Comparison of ENCODE assay signal across 1 cellular context in the genomic region with DNA sequence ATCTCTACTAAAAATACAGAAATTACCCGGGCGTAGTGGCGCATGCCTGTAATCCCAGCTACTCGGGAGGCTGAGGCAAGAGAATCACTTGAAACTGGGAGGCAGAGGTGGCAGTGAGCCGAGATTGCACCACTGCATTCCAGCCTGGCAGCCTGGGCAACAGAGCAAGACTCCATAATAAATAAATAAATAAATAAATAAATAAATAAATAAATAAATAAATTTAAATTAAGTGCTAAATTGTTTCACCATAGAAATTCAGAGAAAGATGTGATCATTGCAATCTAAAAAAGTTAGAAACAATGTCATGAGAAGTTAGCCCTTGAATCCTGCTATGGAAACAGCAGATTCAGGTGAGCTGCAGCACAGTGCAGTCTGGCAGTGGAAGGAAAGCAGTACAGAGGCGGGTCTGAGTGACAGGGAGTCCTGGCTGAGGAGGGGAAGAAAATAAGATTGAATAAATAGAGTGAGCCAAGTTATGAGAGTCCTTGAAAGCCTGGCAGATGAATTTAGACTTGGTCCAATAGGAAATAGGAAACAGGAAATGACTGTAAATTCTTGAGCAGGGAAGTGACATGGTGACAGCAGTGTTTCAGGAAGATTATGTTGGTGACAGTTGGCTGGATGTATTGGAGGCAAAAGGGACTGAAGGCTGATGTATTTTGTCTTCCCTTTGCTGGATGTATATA.
TF ChIP-seq lines count a peak whose summit lies in the region.

No MANE protein-coding gene starts in this region.

TF ChIP-seq in HEK293, 187 proteins besides CTCF, POLR2A, EP300 and RAD21 (continued from another document and continues in another):
- TF ChIP-seq HIC1 (tag by site-specific recombination; IDR thresholded peaks at IDR 0.05) (no peak), ZBTB6 (tag by site-specific recombination; IDR thresholded peaks at IDR 0.05) (no peak), ZIC2 (tag by site-specific recombination; IDR thresholded peaks at IDR 0.05) (no peak), RBAK (tag by site-specific recombination; IDR thresholded peaks at IDR 0.05) (no peak), ZNF791 (tag by site-specific recombination; IDR thresholded peaks at IDR 0.05) (no peak), SETDB1 (IDR thresholded peaks at IDR 0.05; ENCODE audit: insufficient read length, low read length) (no peak), ZFP69B (tag by site-specific recombination; IDR thresholded peaks at IDR 0.05) (no peak), KLF16 (tag by site-specific recombination; IDR thresholded peaks at IDR 0.05) (no peak), ZNF266 (tag by site-specific recombination; IDR thresholded peaks at IDR 0.05; ENCODE audit: low read depth) (0 out of 2 replicates have a peak, but pooled peaks have one; percentile 35), ZNF416 (tag by site-specific recombination; IDR thresholded peaks at IDR 0.05) (no peak), ELK4 (IDR thresholded peaks at IDR 0.05; ENCODE audit: borderline replicate concordance, low read depth, low read length) (no peak), ZNF26 (tag by site-specific recombination; IDR thresholded peaks at IDR 0.05) (no peak), KLF1 (tag by site-specific recombination; IDR thresholded peaks at IDR 0.05) (no peak), ZNF202 (tag by site-specific recombination; IDR thresholded peaks at IDR 0.05; ENCODE audit: borderline replicate concordance) (peak; percentile 35; the same call in 1 of the 2 replicates), HOXA7 (CRISPR knock-in tag; IDR thresholded peaks at IDR 0.05; ENCODE audit: borderline replicate concordance) (no peak), ZNF248 (tag by site-specific recombination; IDR thresholded peaks at IDR 0.05) (no peak), ZNF335 (tag by site-specific recombination; conservative IDR thresholded peaks at IDR 0.05) (no peak)
- TF ChIP-seq, protein P1, sequence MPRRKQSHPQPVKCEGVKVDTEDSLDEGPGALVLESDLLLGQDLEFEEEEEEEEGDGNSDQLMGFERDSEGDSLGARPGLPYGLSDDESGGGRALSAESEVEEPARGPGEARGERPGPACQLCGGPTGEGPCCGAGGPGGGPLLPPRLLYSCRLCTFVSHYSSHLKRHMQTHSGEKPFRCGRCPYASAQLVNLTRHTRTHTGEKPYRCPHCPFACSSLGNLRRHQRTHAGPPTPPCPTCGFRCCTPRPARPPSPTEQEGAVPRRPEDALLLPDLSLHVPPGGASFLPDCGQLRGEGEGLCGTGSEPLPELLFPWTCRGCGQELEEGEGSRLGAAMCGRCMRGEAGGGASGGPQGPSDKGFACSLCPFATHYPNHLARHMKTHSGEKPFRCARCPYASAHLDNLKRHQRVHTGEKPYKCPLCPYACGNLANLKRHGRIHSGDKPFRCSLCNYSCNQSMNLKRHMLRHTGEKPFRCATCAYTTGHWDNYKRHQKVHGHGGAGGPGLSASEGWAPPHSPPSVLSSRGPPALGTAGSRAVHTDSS (tag by site-specific recombination; IDR thresholded peaks at IDR 0.05), result no peak
- TF ChIP-seq, protein P2, sequence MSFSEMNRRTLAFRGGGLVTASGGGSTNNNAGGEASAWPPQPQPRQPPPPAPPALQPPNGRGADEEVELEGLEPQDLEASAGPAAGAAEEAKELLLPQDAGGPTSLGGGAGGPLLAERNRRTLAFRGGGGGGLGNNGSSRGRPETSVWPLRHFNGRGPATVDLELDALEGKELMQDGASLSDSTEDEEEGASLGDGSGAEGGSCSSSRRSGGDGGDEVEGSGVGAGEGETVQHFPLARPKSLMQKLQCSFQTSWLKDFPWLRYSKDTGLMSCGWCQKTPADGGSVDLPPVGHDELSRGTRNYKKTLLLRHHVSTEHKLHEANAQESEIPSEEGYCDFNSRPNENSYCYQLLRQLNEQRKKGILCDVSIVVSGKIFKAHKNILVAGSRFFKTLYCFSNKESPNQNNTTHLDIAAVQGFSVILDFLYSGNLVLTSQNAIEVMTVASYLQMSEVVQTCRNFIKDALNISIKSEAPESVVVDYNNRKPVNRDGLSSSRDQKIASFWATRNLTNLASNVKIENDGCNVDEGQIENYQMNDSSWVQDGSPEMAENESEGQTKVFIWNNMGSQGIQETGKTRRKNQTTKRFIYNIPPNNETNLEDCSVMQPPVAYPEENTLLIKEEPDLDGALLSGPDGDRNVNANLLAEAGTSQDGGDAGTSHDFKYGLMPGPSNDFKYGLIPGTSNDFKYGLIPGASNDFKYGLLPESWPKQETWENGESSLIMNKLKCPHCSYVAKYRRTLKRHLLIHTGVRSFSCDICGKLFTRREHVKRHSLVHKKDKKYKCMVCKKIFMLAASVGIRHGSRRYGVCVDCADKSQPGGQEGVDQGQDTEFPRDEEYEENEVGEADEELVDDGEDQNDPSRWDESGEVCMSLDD (tag by site-specific recombination; IDR thresholded peaks at IDR 0.05), result no peak
- TF ChIP-seq, protein P3, sequence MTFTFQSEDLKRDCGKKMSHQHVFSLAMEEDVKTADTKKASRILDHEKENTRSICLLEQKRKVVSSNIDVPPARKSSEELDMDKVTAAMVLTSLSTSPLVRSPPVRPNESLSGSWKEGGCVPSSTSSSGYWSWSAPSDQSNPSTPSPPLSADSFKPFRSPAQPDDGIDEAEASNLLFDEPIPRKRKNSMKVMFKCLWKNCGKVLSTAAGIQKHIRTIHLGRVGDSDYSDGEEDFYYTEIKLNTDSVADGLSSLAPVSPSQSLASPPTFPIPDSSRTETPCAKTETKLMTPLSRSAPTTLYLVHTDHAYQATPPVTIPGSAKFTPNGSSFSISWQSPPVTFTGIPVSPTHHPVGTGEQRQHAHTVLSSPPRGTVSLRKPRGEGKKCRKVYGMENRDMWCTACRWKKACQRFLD (tag by site-specific recombination; IDR thresholded peaks at IDR 0.05), result no peak
- TF ChIP-seq, protein P4, sequence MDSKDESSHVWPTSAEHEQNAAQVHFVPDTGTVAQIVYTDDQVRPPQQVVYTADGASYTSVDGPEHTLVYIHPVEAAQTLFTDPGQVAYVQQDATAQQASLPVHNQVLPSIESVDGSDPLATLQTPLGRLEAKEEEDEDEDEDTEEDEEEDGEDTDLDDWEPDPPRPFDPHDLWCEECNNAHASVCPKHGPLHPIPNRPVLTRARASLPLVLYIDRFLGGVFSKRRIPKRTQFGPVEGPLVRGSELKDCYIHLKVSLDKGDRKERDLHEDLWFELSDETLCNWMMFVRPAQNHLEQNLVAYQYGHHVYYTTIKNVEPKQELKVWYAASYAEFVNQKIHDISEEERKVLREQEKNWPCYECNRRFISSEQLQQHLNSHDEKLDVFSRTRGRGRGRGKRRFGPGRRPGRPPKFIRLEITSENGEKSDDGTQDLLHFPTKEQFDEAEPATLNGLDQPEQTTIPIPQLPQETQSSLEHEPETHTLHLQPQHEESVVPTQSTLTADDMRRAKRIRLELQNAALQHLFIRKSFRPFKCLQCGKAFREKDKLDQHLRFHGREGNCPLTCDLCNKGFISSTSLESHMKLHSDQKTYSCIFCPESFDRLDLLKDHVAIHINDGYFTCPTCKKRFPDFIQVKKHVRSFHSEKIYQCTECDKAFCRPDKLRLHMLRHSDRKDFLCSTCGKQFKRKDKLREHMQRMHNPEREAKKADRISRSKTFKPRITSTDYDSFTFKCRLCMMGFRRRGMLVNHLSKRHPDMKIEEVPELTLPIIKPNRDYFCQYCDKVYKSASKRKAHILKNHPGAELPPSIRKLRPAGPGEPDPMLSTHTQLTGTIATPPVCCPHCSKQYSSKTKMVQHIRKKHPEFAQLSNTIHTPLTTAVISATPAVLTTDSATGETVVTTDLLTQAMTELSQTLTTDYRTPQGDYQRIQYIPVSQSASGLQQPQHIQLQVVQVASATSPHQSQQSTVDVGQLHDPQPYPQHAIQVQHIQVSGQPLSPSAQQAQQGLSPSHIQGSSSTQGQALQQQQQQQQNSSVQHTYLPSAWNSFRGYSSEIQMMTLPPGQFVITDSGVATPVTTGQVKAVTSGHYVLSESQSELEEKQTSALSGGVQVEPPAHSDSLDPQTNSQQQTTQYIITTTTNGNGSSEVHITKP (tag by site-specific recombination; IDR thresholded peaks at IDR 0.05), result no peak
- TF ChIP-seq, protein P5, sequence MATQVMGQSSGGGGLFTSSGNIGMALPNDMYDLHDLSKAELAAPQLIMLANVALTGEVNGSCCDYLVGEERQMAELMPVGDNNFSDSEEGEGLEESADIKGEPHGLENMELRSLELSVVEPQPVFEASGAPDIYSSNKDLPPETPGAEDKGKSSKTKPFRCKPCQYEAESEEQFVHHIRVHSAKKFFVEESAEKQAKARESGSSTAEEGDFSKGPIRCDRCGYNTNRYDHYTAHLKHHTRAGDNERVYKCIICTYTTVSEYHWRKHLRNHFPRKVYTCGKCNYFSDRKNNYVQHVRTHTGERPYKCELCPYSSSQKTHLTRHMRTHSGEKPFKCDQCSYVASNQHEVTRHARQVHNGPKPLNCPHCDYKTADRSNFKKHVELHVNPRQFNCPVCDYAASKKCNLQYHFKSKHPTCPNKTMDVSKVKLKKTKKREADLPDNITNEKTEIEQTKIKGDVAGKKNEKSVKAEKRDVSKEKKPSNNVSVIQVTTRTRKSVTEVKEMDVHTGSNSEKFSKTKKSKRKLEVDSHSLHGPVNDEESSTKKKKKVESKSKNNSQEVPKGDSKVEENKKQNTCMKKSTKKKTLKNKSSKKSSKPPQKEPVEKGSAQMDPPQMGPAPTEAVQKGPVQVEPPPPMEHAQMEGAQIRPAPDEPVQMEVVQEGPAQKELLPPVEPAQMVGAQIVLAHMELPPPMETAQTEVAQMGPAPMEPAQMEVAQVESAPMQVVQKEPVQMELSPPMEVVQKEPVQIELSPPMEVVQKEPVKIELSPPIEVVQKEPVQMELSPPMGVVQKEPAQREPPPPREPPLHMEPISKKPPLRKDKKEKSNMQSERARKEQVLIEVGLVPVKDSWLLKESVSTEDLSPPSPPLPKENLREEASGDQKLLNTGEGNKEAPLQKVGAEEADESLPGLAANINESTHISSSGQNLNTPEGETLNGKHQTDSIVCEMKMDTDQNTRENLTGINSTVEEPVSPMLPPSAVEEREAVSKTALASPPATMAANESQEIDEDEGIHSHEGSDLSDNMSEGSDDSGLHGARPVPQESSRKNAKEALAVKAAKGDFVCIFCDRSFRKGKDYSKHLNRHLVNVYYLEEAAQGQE (tag by site-specific recombination; IDR thresholded peaks at IDR 0.05), result peak; percentile 58; the same call in 1 of the 2 replicates
- TF ChIP-seq, protein P6, sequence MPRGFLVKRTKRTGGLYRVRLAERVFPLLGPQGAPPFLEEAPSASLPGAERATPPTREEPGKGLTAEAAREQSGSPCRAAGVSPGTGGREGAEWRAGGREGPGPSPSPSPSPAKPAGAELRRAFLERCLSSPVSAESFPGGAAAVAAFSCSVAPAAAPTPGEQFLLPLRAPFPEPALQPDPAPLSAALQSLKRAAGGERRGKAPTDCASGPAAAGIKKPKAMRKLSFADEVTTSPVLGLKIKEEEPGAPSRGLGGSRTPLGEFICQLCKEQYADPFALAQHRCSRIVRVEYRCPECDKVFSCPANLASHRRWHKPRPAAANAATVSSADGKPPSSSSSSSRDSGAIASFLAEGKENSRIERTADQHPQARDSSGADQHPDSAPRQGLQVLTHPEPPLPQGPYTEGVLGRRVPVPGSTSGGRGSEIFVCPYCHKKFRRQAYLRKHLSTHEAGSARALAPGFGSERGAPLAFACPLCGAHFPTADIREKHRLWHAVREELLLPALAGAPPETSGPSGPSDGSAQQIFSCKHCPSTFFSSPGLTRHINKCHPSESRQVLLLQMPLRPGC (tag by site-specific recombination; IDR thresholded peaks at IDR 0.05), result no peak
